Comparison of ENCODE assay signal across 8 cellular contexts in the genomic region with DNA sequence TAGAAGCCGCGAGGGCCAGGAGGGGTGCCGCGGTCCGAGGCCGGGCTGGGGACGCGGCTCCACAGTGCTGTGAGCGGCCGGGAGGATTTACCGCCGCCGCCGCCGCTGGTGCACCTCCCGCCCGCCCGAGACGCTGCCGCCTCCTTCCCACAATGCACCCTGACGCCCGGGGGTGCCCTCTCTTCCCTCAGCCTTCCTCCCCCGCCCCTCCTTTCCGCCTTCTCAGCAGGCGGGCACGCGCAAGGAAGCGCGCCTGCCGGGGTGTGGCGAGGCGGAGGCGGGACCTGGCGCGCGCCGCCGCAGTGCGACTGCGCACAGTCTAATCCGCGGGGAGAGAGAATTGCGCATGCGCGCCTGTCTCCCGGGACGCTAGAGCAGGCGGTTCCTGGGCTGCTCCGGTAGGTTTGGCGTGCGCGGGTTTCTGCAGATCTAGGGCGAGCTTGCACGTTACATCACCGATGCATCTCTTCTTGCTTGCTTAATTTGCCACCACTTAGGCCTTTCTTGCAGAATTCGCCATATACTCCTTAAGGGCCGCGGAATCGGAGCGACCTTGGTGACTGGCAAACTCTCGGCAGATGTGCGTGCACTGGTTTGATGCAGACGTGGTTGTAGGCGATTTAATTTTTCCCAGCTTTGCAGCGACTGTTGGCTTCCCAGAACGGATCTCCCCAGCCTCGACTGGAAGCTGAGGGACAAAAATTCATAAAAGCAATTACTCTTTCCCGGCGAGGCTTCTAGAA. TPM values are rescaled to one million over a fixed set of nuclear protein-coding genes. Genes with fewer than 3 reads are reported as not detected.
A peak's percentile ranks its signal among the peaks of the same experiment; 100 is the strongest.
DNase-seq lines count a peak whose midpoint lies in the region; ATAC-seq, FAIRE-seq and TF ChIP-seq lines count a peak whose summit lies in the region.

TSS of gene GVQW3 (plus strand) at position 347 of the 743 bp plus-strand sequence. CDS start 506 bp downstream, outside the sequence.
A gene with protein sequence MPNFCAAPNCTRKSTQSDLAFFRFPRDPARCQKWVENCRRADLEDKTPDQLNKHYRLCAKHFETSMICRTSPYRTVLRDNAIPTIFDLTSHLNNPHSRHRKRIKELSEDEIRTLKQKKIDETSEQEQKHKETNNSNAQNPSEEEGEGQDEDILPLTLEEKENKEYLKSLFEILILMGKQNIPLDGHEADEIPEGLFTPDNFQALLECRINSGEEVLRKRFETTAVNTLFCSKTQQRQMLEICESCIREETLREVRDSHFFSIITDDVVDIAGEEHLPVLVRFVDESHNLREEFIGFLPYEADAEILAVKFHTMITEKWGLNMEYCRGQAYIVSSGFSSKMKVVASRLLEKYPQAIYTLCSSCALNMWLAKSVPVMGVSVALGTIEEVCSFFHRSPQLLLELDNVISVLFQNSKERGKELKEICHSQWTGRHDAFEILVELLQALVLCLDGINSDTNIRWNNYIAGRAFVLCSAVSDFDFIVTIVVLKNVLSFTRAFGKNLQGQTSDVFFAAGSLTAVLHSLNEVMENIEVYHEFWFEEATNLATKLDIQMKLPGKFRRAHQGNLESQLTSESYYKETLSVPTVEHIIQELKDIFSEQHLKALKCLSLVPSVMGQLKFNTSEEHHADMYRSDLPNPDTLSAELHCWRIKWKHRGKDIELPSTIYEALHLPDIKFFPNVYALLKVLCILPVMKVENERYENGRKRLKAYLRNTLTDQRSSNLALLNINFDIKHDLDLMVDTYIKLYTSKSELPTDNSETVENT (minus strand): TSS at position 156 of the 743 bp plus-strand sequence. CDS start 296 bp downstream, outside the sequence.

- H3K4me1 ChIP-seq in HepG2 (ENCODE audit: insufficient read depth, low read length): peaks cover 56% of the 10 kb centered on the region

- peaks cover 0 to 4% (median 0%) of the 10 kb centered on the region in 3 donors for H3K27me3 Mint-ChIP-seq in CD14-positive monocyte (ENCODE audit: low read depth in 3 of 3)
- H3K27me3 Mint-ChIP-seq in activated CD4-positive, alpha-beta T cell treated with anti-CD3 and anti-CD28 coated beads, Interleukin-2, amount 10 ng/mL, durations not matched to agents 24 days and 14 days: no peaks in the 10 kb centered on the region

- WGBS in HepG2 (ENCODE audit: low lambda C conversion rate): 0% methylated on average over 13 of the region's 69 CpGs

- peak within 1 kb of the TSS; percentile 81 for H3K9ac ChIP-seq in HepG2 (ENCODE audit: insufficient read depth, low read depth, low read length)

- peak within 1 kb of the TSS; percentile 96 to 97 for H3K4me3 Mint-ChIP-seq in CD14-positive monocyte
- H3K4me3 Mint-ChIP-seq in activated CD4-positive, alpha-beta T cell treated with anti-CD3 and anti-CD28 coated beads, Interleukin-2, amount 10 ng/mL, durations not matched to agents 24 days and 14 days: peak within 1 kb of the TSS; percentile 95

- H3K36me3 Mint-ChIP-seq in CD14-positive monocyte: no peaks in the 10 kb centered on the region
- H3K36me3 Mint-ChIP-seq in activated CD4-positive, alpha-beta T cell treated with anti-CD3 and anti-CD28 coated beads, Interleukin-2, amount 10 ng/mL, durations not matched to agents 24 days and 14 days (ENCODE audit: low read depth): peaks cover 13% of the 10 kb centered on the region

- H2AFZ ChIP-seq in HepG2 (ENCODE audit: low read length): peak within 1 kb of the TSS; percentile 83

- H3K36me3 ChIP-seq in HepG2 (replicated peaks in 1 of 2; ENCODE audit: control insufficient read depth in 1 of 2, insufficient read depth in 2 of 2, low read length in 2 of 2): no peaks in the 10 kb centered on the region

- CTCF ChIA-PET in HepG2 (lab: Yijun Ruan, JAX; ENCODE audit: low intra/inter-chr PET ratio, low total read pairs): no interaction called here

- intact Hi-C loops in CD14-positive monocyte (cut with micrococcal nuclease): loop anchor here (2.0 to 10.0 kb wide), 5 partner anchors 44 to 174 kb away; partner anchors contain the start of genes EMSY (in 1 of the 2) and WNT11 (in 1 of the 2)
- intact Hi-C loops in activated CD4-positive, alpha-beta T cell treated with anti-CD3 and anti-CD28 coated beads, Interleukin-2, amount 10 ng/mL, durations not matched to agents 24 days and 14 days (cut with micrococcal nuclease): loop anchor here (1.0 to 10.0 kb wide), 6 partner anchors 10 to 424 kb away; no protein-coding TSS in a partner anchor
- intact Hi-C loops in HepG2 (cut with micrococcal nuclease; ENCODE audit: unreplicated experiment): loop anchor here (2.0 to 5.0 kb wide), 2 partner anchors 64 to 144 kb away; partner anchors contain the start of gene EMSY

- H3K9me3 Mint-ChIP-seq in CD14-positive monocyte: no peaks in the 10 kb centered on the region
- no peaks in the 10 kb centered on the region for H3K9me3 Mint-ChIP-seq in activated CD4-positive, alpha-beta T cell treated with anti-CD3 and anti-CD28 coated beads, Interleukin-2, amount 10 ng/mL, durations not matched to agents 24 days and 14 days

- in situ Hi-C loops in HepG2 (cut with HindIII; ENCODE audit: extremely low pct_ligation_motif_present, low pct_unique_long_range_greater_than_20kb): no loop called here

- H3K27ac Mint-ChIP-seq in CD14-positive monocyte: peak within 1 kb of the TSS; percentile 88 to 96 (median 93)
- peak within 1 kb of the TSS; percentile 91 for H3K27ac Mint-ChIP-seq in activated CD4-positive, alpha-beta T cell treated with anti-CD3 and anti-CD28 coated beads, Interleukin-2, amount 10 ng/mL, durations not matched to agents 24 days and 14 days

- peak within 1 kb of the TSS; percentile 95 for H3K4me2 ChIP-seq in HepG2 (ENCODE audit: low read depth, low read length)

- TF ChIP-seq RAD21 in HepG2 (CRISPR knock-in tag; IDR thresholded peaks at IDR 0.05): peak; percentile 64; the same call in 1 of the 2 replicates

- H3K4me3 ChIP-seq in HepG2 (replicated peaks in 1 of 3; ENCODE audit: insufficient read depth in 1 of 3, low read depth in 2 of 3, low read length in 3 of 3): peak within 1 kb of the TSS; percentile 70 to 85 (median 73)

- TF ChIP-seq CTCF in CD14-positive monocyte (IDR thresholded peaks at IDR 0.05) (peak; percentile 39), HepG2 (CRISPR knock-in tag; IDR thresholded peaks at IDR 0.05) (peak; percentile 73)

- peak within 1 kb of the TSS; percentile 65 for H3K27ac ChIP-seq in HepG2 (ENCODE audit: extremely low read length, insufficient read depth, low read length)

- TF ChIP-seq POLR2A in HepG2 (IDR thresholded peaks at IDR 0.05; ENCODE audit: insufficient read depth in 1 of 2, low read depth in 2 of 2, low read length in 2 of 2): peak; percentile 63 to 86

- no TSS peak for BruUV-seq in HepG2 (replicated peaks; lab: Mats Ljungman, UMichigan)

- no peak for TF ChIP-seq EP300 in HepG2 (IDR thresholded peaks at IDR 0.05; ENCODE audit: low read depth in 2 of 2, low read length in 2 of 2)
- TF ChIP-seq EP300 in HepG2 (CRISPR knock-in tag; IDR thresholded peaks at IDR 0.05; ENCODE audit: borderline replicate concordance): no peak; the same call in 1 of the 2 replicates

- DNase-seq in CD14-positive monocyte (ENCODE audit: low spot score) (peak; percentile 97), NCI-H524 treated with DMSO at 0.1 percent for 48 hours (lab: John Stamatoyannopoulos, UW) (peak; percentile 65), dedifferentiated amniotic fluid mesenchymal stem cell (ENCODE audit: extremely low spot score) (peak; percentile 96), HepG2 (ENCODE audit: low spot score) (peak; percentile 92)
- DNase-seq in activated CD4-positive, alpha-beta T cell treated with anti-CD3 and anti-CD28 coated beads, Interleukin-2, amount 10 ng/mL, durations not matched to agents 24 days and 14 days: peak; percentile 99
- peak; percentile 91 to 95 for DNase-seq in stimulated activated CD4-positive, alpha-beta T cell treated with anti-CD3 and anti-CD28 coated beads, Interleukin-2, amount 100 ng/mL, for 48 hours

- H3K4me1 Mint-ChIP-seq in CD14-positive monocyte: peaks cover 59% of the 10 kb centered on the region
- H3K4me1 Mint-ChIP-seq in activated CD4-positive, alpha-beta T cell treated with anti-CD3 and anti-CD28 coated beads, Interleukin-2, amount 10 ng/mL, durations not matched to agents 24 days and 14 days: peaks cover 40% of the 10 kb centered on the region

- POLR2A ChIA-PET in HepG2 (lab: Yijun Ruan, JAX): interaction anchor here (0.9 to 1.8 kb wide), 4 partner anchors 11 to 65 kb away, joined by 3 to 7 read pairs (median 4); no protein-coding TSS in a partner anchor

- peak; percentile 71 for FAIRE-seq in HepG2 (lab: Jason Lieb, UNC)

- peaks cover 12% of the 10 kb centered on the region; the same call in 1 of the 2 replicates for H4K20me1 ChIP-seq in HepG2 (ENCODE audit: insufficient read depth, low read length)

- peaks cover 55% of the 10 kb centered on the region for H3K79me2 ChIP-seq in HepG2 (ENCODE audit: insufficient read depth, low read length)

- no peaks in the 10 kb centered on the region for H3K9me3 ChIP-seq in HepG2 (ENCODE audit: low read length)

- H3K27me3 ChIP-seq in HepG2 (ENCODE audit: control insufficient read depth in 1 of 2, insufficient read depth in 2 of 2, low read length in 2 of 2): no peaks in the 10 kb centered on the region; a peak in 1 of 5 replicates

- peak; percentile 80 for ATAC-seq in GM19328 (IDR thresholded peaks at IDR 0.05; ENCODE audit: unreplicated experiment)
- ATAC-seq in HG03469 (IDR thresholded peaks at IDR 0.05; ENCODE audit: unreplicated experiment): peak; percentile 52
- peak; percentile 91 for ATAC-seq in HepG2

RNA-seq across cellular contexts. Expression of gene GVQW3, which starts in this region (rescaled TPM):
- polyA plus RNA-seq in CD14-positive monocyte (under 1 TPM in 1 of 2 donors, not detected in 1; 0.15 TPM), HepG2 (2011; rRNA removed) (5.0 and 5.4 TPM in 2 replicates)
- 3.7 and 4.3 TPM in 2 replicates for total RNA-seq in activated CD4-positive, alpha-beta T cell treated with anti-CD3 and anti-CD28 coated beads, Interleukin-2, amount 10 ng/mL, durations not matched to agents 24 days and 14 days
- 2.9 and 5.6 TPM in 2 replicates for total RNA-seq in HepG2 (2016; rRNA removed; fragmentation: Illumina TruSeq; extraction: Trizol)
- 1.2 and 1.4 TPM in 2 replicates for total RNA-seq in HepG2 (2016; cell fraction: cytosol; rRNA removed; fragmentation: Illumina TruSeq; extraction: Trizol; ENCODE audit: low read depth)
- total RNA-seq in HepG2 (2016; cell fraction: insoluble cytoplasmic fraction; rRNA removed; fragmentation: Illumina TruSeq; extraction: Trizol): 4.0 and 4.7 TPM in 2 replicates
- total RNA-seq in HepG2 (2016; cell fraction: membrane; rRNA removed; fragmentation: Illumina TruSeq; extraction: Trizol): 2.4 and 3.0 TPM in 2 replicates
- 14.0 and 15.9 TPM in 2 replicates for total RNA-seq in HepG2 (2016; cell fraction: nucleus; rRNA removed; fragmentation: Illumina TruSeq; extraction: Trizol)
- polyA plus RNA-seq in HepG2 (2011; cell fraction: cytosol; rRNA removed): 2.1 and 2.4 TPM in 2 replicates
- polyA plus RNA-seq in HepG2 (2011; cell fraction: nucleus; rRNA removed): 8.6 and 13.2 TPM in 2 replicates
- 2.7 and 4.3 TPM in 2 replicates for polyA plus RNA-seq in HepG2 (2012)
- 0.47 and 0.55 TPM in 2 replicates for polyA plus RNA-seq in HepG2 (2016; cell fraction: cytosol; fragmentation: Illumina TruSeq; extraction: Trizol; ENCODE audit: low read depth)
- polyA plus RNA-seq in HepG2 (2016; cell fraction: insoluble cytoplasmic fraction; fragmentation: Illumina TruSeq; extraction: Trizol; ENCODE audit: low read depth): 1.3 and 2.2 TPM in 2 replicates
- 1.2 and 1.4 TPM in 2 replicates for polyA plus RNA-seq in HepG2 (2016; cell fraction: membrane; fragmentation: Illumina TruSeq; extraction: Trizol; ENCODE audit: low read depth)
- polyA plus RNA-seq in HepG2 (2016; cell fraction: nucleus; fragmentation: Illumina TruSeq; extraction: Trizol; ENCODE audit: insufficient read depth, low read depth): 11.5 TPM in 2 replicates
- 5.4 and 9.4 TPM in 2 replicates for polyA minus RNA-seq in HepG2 (2011; rRNA and poly(A)+ RNA removed; ENCODE audit: low replicate concordance)
- 1.5 and 1.7 TPM in 2 replicates for polyA minus RNA-seq in HepG2 (2011; cell fraction: cytosol; rRNA and poly(A)+ RNA removed)
- 13.8 and 16.8 TPM in 2 replicates for polyA minus RNA-seq in HepG2 (2011; cell fraction: nucleus; rRNA and poly(A)+ RNA removed)

RNA-seq across cellular contexts. Expression of the second gene that starts in this region (rescaled TPM):
- 10 to 100 TPM; 20.0 to 22.5 TPM for polyA plus RNA-seq in CD14-positive monocyte
- total RNA-seq in activated CD4-positive, alpha-beta T cell treated with anti-CD3 and anti-CD28 coated beads, Interleukin-2, amount 10 ng/mL, durations not matched to agents 24 days and 14 days: 77.8 and 80.9 TPM in 2 replicates
- 51.3 and 74.3 TPM in 2 replicates for total RNA-seq in HepG2 (2016; rRNA removed; fragmentation: Illumina TruSeq; extraction: Trizol)
- total RNA-seq in HepG2 (2016; cell fraction: cytosol; rRNA removed; fragmentation: Illumina TruSeq; extraction: Trizol; ENCODE audit: low read depth): 12.1 and 16.8 TPM in 2 replicates
- 50.5 and 71.4 TPM in 2 replicates for total RNA-seq in HepG2 (2016; cell fraction: insoluble cytoplasmic fraction; rRNA removed; fragmentation: Illumina TruSeq; extraction: Trizol)
- total RNA-seq in HepG2 (2016; cell fraction: membrane; rRNA removed; fragmentation: Illumina TruSeq; extraction: Trizol): 60.5 and 71.9 TPM in 2 replicates
- 32.5 and 35.7 TPM in 2 replicates for total RNA-seq in HepG2 (2016; cell fraction: nucleus; rRNA removed; fragmentation: Illumina TruSeq; extraction: Trizol)
- polyA plus RNA-seq in HepG2 (2011; rRNA removed): 14.8 and 18.8 TPM in 2 replicates
- polyA plus RNA-seq in HepG2 (2011; cell fraction: cytosol; rRNA removed): 7.0 and 12.9 TPM in 2 replicates
- polyA plus RNA-seq in HepG2 (2011; cell fraction: nucleus; rRNA removed): 4.3 and 5.7 TPM in 2 replicates
- 21.7 and 26.2 TPM in 2 replicates for polyA plus RNA-seq in HepG2 (2012)
- polyA plus RNA-seq in HepG2 (2016; cell fraction: cytosol; fragmentation: Illumina TruSeq; extraction: Trizol; ENCODE audit: low read depth): 14.2 and 14.3 TPM in 2 replicates
- 60.0 and 64.8 TPM in 2 replicates for polyA plus RNA-seq in HepG2 (2016; cell fraction: insoluble cytoplasmic fraction; fragmentation: Illumina TruSeq; extraction: Trizol; ENCODE audit: low read depth)
- polyA plus RNA-seq in HepG2 (2016; cell fraction: membrane; fragmentation: Illumina TruSeq; extraction: Trizol; ENCODE audit: low read depth): 44.9 and 48.1 TPM in 2 replicates
- polyA plus RNA-seq in HepG2 (2016; cell fraction: nucleus; fragmentation: Illumina TruSeq; extraction: Trizol; ENCODE audit: insufficient read depth, low read depth): 36.4 and 40.3 TPM in 2 replicates
- polyA minus RNA-seq in HepG2 (2011; rRNA and poly(A)+ RNA removed; ENCODE audit: low replicate concordance): 6.1 and 17.9 TPM in 2 replicates
- polyA minus RNA-seq in HepG2 (2011; cell fraction: cytosol; rRNA and poly(A)+ RNA removed): 11.9 and 17.2 TPM in 2 replicates
- polyA minus RNA-seq in HepG2 (2011; cell fraction: nucleus; rRNA and poly(A)+ RNA removed): 28.1 and 31.5 TPM in 2 replicates

Comparison
In these comparisons a context has a peak if more than half of its experiments do, and no peak if none do; other contexts are left out.
1. Peak in every context shown above with its lines: DNase-seq, ATAC-seq, H3K4me3 ChIP-seq and H3K27ac ChIP-seq.